In the genomic region with DNA sequence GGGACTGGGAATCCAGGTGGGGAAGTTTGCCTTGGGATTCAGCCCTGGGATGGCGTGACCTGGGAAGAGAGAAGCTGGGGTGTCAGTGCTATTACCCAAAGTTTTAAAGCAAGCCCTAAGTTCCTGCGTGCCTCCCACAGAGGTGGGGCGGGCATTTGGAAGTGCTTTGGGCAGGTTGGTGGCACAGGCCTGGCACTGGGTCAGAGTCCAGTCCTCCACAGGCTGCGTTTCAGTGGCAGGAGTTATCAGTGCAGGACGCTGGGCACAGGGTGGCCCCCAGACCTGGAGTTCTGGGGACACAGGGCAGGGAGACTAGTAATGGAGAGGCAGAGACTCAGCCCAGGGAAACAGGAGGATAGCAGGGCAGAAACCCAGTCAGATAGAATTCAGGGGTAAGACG, we compare ENCODE assay signal across 20 cellular contexts.
"Had no signal": no experiment of that assay in that cellular context is flagged by ENCODE, and none has a peak within 500 bp of the region (broad histone marks: within the 10 kb centered on the region; RNA-seq: fewer than 3 reads in every experiment).

No MANE protein-coding gene starts in this region.

- FAIRE-seq: bronchial epithelial cell, colon, small intestine had no signal

- H3K4me3 ChIP-seq: esophagus muscularis mucosa, sigmoid colon had no signal

- H3K36me3 ChIP-seq: esophagus muscularis mucosa, neutrophil, sigmoid colon had no signal

- ATAC-seq: foreskin keratinocyte; stimulated activated memory B cell treated with anti-CD40 and anti-IgM and Interleukin-4, amounts not matched to agents 10 μg/mL and 1 μg/mL and 100 μg/mL, for 72 hours; stimulated activated naive CD8-positive, alpha-beta T cell treated with anti-CD3 and anti-CD28 coated beads, Interleukin-15, amount 100 ng/mL, for 72 hours had no signal

- H3K9me3 ChIP-seq: esophagus muscularis mucosa, sigmoid colon had no signal

- H3K27me3 ChIP-seq: esophagus muscularis mucosa, foreskin keratinocyte, neutrophil, sigmoid colon had no signal

- H3K4me1 ChIP-seq: foreskin keratinocyte, sigmoid colon had no signal

- H3K27ac ChIP-seq: esophagus muscularis mucosa, foreskin keratinocyte, neutrophil, sigmoid colon had no signal

- DNase-seq: activated CD4-positive, alpha-beta T cell treated with anti-CD3 and anti-CD28 coated beads for 4 hours; activated CD4-positive, alpha-beta T cell treated with anti-CD3 and anti-CD28 coated beads, Interleukin-2, amount 50 U/mL, for 4 hours; activated effector memory CD4-positive, alpha-beta T cell treated with Interleukin-2 at 50 U/mL for 16 hours; activated naive CD4-positive, alpha-beta T cell treated with Interleukin-2 at 50 U/mL for 16 hours; activated T-cell treated with anti-CD3 and anti-CD28 coated beads for 4 hours; anterior cingulate cortex; dermis blood vessel endothelial cell; effector CD4-positive, alpha-beta T cell; foreskin keratinocyte; sigmoid colon; small intestine; stimulated activated CD4-positive, alpha-beta T cell treated with anti-CD3 and anti-CD28 coated beads, Interleukin-4, amount 100 ng/mL, for 24 hours; stimulated activated CD8-positive, alpha-beta memory T cell treated with anti-CD3 and anti-CD28 coated beads, Interleukin-4, amount 100 ng/mL, for 48 hours; stimulated activated naive CD8-positive, alpha-beta T cell treated with anti-CD3 and anti-CD28 coated beads, Interleukin-15, amount 100 ng/mL, for 72 hours; substantia nigra had no signal
